Comparison of ENCODE assay signal across 1 cellular context in the genomic region with DNA sequence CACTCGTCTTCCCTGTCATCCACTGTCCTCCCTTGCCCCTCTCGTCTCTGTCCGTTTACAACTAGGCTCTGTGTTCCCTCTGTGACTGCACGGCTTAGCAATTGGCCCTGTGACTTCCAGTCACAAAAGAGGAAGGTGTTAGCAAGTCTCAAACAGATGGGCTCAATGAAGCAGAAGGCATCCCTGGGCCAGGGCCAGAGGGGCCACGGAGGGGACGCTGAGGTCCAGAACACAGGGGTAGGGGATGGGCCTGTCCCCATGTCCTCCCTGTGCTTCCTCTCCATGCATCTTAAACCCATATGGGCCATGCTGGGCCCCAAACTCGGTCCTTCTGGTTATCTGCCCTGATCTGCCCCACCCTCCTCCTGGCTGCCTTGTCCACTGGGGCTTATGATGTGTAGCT.
TF ChIP-seq lines count a peak whose summit lies in the region.

A gene with protein sequence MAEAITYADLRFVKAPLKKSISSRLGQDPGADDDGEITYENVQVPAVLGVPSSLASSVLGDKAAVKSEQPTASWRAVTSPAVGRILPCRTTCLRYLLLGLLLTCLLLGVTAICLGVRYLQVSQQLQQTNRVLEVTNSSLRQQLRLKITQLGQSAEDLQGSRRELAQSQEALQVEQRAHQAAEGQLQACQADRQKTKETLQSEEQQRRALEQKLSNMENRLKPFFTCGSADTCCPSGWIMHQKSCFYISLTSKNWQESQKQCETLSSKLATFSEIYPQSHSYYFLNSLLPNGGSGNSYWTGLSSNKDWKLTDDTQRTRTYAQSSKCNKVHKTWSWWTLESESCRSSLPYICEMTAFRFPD (minus strand): TSS at position 89 of the 403 bp plus-strand sequence. CDS start 110 bp downstream, outside the sequence.

TF ChIP-seq in SK-N-SH treated with all-trans-retinoic acid at 6 μM for 48 hours, 23 proteins besides CTCF, POLR2A, EP300 and RAD21 (continued from another document):
- TF ChIP-seq, protein P1, sequence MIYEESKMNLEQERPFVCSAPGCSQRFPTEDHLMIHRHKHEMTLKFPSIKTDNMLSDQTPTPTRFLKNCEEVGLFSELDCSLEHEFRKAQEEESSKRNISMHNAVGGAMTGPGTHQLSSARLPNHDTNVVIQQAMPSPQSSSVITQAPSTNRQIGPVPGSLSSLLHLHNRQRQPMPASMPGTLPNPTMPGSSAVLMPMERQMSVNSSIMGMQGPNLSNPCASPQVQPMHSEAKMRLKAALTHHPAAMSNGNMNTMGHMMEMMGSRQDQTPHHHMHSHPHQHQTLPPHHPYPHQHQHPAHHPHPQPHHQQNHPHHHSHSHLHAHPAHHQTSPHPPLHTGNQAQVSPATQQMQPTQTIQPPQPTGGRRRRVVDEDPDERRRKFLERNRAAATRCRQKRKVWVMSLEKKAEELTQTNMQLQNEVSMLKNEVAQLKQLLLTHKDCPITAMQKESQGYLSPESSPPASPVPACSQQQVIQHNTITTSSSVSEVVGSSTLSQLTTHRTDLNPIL (CRISPR knock-in tag; IDR thresholded peaks at IDR 0.05; ENCODE audit: low read depth) = no peak
- no peak for TF ChIP-seq ZNF70 (CRISPR knock-in tag; IDR thresholded peaks at IDR 0.05)
- TF ChIP-seq, protein P2, sequence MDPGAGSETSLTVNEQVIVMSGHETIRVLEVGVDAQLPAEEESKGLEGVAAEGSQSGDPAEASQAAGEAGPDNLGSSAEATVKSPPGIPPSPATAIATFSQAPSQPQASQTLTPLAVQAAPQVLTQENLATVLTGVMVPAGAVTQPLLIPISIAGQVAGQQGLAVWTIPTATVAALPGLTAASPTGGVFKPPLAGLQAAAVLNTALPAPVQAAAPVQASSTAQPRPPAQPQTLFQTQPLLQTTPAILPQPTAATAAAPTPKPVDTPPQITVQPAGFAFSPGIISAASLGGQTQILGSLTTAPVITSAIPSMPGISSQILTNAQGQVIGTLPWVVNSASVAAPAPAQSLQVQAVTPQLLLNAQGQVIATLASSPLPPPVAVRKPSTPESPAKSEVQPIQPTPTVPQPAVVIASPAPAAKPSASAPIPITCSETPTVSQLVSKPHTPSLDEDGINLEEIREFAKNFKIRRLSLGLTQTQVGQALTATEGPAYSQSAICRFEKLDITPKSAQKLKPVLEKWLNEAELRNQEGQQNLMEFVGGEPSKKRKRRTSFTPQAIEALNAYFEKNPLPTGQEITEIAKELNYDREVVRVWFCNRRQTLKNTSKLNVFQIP (CRISPR knock-in tag; IDR thresholded peaks at IDR 0.05; ENCODE audit: borderline replicate concordance, low read depth) = no peak
- no peak for TF ChIP-seq OSR1 (CRISPR knock-in tag; IDR thresholded peaks at IDR 0.05)
- no peak for TF ChIP-seq TOX (CRISPR knock-in tag; IDR thresholded peaks at IDR 0.05; ENCODE audit: borderline replicate concordance)
- TF ChIP-seq SNAI2 (CRISPR knock-in tag; IDR thresholded peaks at IDR 0.05) = no peak
